ENCODE assay signal across 24 cellular contexts in genomic region chr2:28348921-28349320, GRCh38. TPM values are rescaled to one million over a fixed set of nuclear protein-coding genes. Genes with fewer than 3 reads are reported as not detected.
DNase-seq lines count a peak whose midpoint lies in the region; ATAC-seq and TF ChIP-seq lines count a peak whose summit lies in the region.
"Had no signal": no experiment of that assay in that cellular context is flagged by ENCODE, and none has a peak within 500 bp of the region (broad histone marks: within the 10 kb centered on the region; RNA-seq: fewer than 3 reads in every experiment).

No MANE protein-coding gene starts in this region.

- H3K4me1 ChIP-seq in psoas muscle, result peaks cover 36% of the 10 kb centered on the region
- no peaks in the 10 kb centered on the region for H3K4me1 ChIP-seq in aorta (ENCODE audit: control insufficient read depth in 1 of 2, insufficient read depth in 2 of 2, low read length in 2 of 2)
- H3K4me1 ChIP-seq: uterus had no signal

- H3K9me3 Mint-ChIP-seq in T-helper 1 cell treated with Interleukin-12 subunit alpha and Interleukin-12 subunit beta and Interleukin-4 antibody, amounts not matched to agents 30 μg/mL and 1 μg/mL, for 36 hours, result no peaks in the 10 kb centered on the region
- H3K9me3 Mint-ChIP-seq in activated CD4-positive, alpha-beta memory T cell treated with anti-CD3 and anti-CD28 coated beads, Interleukin-2, amount 10 ng/mL, durations not matched to agents 7 days and 5 days, result no peaks in the 10 kb centered on the region
- no peaks in the 10 kb centered on the region for H3K9me3 Mint-ChIP-seq in endothelial cell (ENCODE audit: unreplicated experiment)
- H3K9me3 Mint-ChIP-seq: brain had no signal

- peak overlapping the region; percentile 31 for H3K27ac Mint-ChIP-seq in T-helper 1 cell treated with Interleukin-12 subunit alpha and Interleukin-12 subunit beta and Interleukin-4 antibody, amounts not matched to agents 30 μg/mL and 1 μg/mL, for 36 hours
- peak overlapping the region; percentile 86 for H3K27ac Mint-ChIP-seq in activated CD4-positive, alpha-beta memory T cell treated with anti-CD3 and anti-CD28 coated beads, Interleukin-2, amount 10 ng/mL, durations not matched to agents 7 days and 5 days
- H3K27ac Mint-ChIP-seq in endothelial cell (ENCODE audit: unreplicated experiment), result peak overlapping the region; percentile 61

- H3K27me3 ChIP-seq in psoas muscle (ENCODE audit: insufficient read depth in 3 of 3, low read length in 2 of 3), result no peaks in the 10 kb centered on the region
- no peaks in the 10 kb centered on the region for H3K27me3 ChIP-seq in aorta (ENCODE audit: control insufficient read depth in 1 of 2, insufficient read depth in 2 of 2, low read length in 1 of 2)
- H3K27me3 ChIP-seq: sigmoid colon, SJSA1, uterus had no signal

- H3K4me3 ChIP-seq in psoas muscle (no peak overlapping the region), aorta (ENCODE audit: low read length in 2 of 2) (no peak overlapping the region)
- H3K4me3 ChIP-seq: K562, mucosa of descending colon, sigmoid colon, SJSA1, uterus had no signal

- no peaks in the 10 kb centered on the region for H3K36me3 ChIP-seq in psoas muscle (ENCODE audit: insufficient read depth in 1 of 2, low read depth in 1 of 2)
- no peaks in the 10 kb centered on the region for H3K36me3 ChIP-seq in aorta (ENCODE audit: control insufficient read depth in 1 of 2, insufficient read depth in 2 of 2, low read length in 1 of 2)
- H3K36me3 ChIP-seq: sigmoid colon, SJSA1, uterus had no signal

- intact Hi-C loops in psoas muscle (cut with DNase I) (no loop called here), aorta (cut with DNase I) (no loop called here)

- TF ChIP-seq CTCF in endothelial cell (IDR thresholded peaks at IDR 0.05; ENCODE audit: unreplicated experiment), result no peak
- TF ChIP-seq CTCF in psoas muscle (IDR thresholded peaks at IDR 0.05), result no peak

- DNase-seq in T-helper 1 cell (no peak), endothelial cell (ENCODE audit: low spot score) (no peak), psoas muscle (peak; percentile 3 to 6), NCI-H510A treated with DMSO at 0.1 percent for 48 hours (lab: John Stamatoyannopoulos, UW) (no peak), aorta (no peak)
- DNase-seq in activated CD4-positive, alpha-beta memory T cell treated with anti-CD3 and anti-CD28 coated beads, Interleukin-2, amount 10 ng/mL, durations not matched to agents 7 days and 5 days, result no peak
- DNase-seq: activated effector memory CD4-positive, alpha-beta T cell treated with Interleukin-2 at 50 U/mL for 16 hours; erythroblast; head of caudate nucleus; NCI-H1105; NCI-H2081 treated with DMSO at 0.1 percent for 48 hours; NCI-H82; stimulated activated naive CD4-positive, alpha-beta T cell treated with Interleukin-2 at 50 U/mL for 16 hours; uterus had no signal

- H3K9me3 ChIP-seq in psoas muscle (no peaks in the 10 kb centered on the region), aorta (ENCODE audit: control insufficient read depth, low read length) (no peaks in the 10 kb centered on the region)
- H3K9me3 ChIP-seq: mucosa of descending colon, sigmoid colon, SJSA1, uterus had no signal

- H3K4me1 Mint-ChIP-seq in T-helper 1 cell treated with Interleukin-12 subunit alpha and Interleukin-12 subunit beta and Interleukin-4 antibody, amounts not matched to agents 30 μg/mL and 1 μg/mL, for 36 hours (ENCODE audit: low read depth), result peaks cover 22% of the 10 kb centered on the region
- H3K4me1 Mint-ChIP-seq in activated CD4-positive, alpha-beta memory T cell treated with anti-CD3 and anti-CD28 coated beads, Interleukin-2, amount 10 ng/mL, durations not matched to agents 7 days and 5 days, result peaks cover 48% of the 10 kb centered on the region
- peaks cover 15% of the 10 kb centered on the region for H3K4me1 Mint-ChIP-seq in endothelial cell (ENCODE audit: unreplicated experiment)

- POLR2A ChIA-PET in activated CD4-positive, alpha-beta memory T cell treated with anti-CD3 and anti-CD28 coated beads, Interleukin-2, amount 10 ng/mL, durations not matched to agents 7 days and 5 days (lab: Charles Lee), result interaction anchor here (1.6 to 6.0 kb wide), 5 partner anchors 8 to 42 kb away, joined by 9 to 76 read pairs (median 35); partner anchors contain the start of gene FOSL2

- no peaks in the 10 kb centered on the region for H3K27me3 Mint-ChIP-seq in T-helper 1 cell treated with Interleukin-12 subunit alpha and Interleukin-12 subunit beta and Interleukin-4 antibody, amounts not matched to agents 30 μg/mL and 1 μg/mL, for 36 hours (ENCODE audit: low read depth)
- H3K27me3 Mint-ChIP-seq in activated CD4-positive, alpha-beta memory T cell treated with anti-CD3 and anti-CD28 coated beads, Interleukin-2, amount 10 ng/mL, durations not matched to agents 7 days and 5 days, result no peaks in the 10 kb centered on the region
- no peaks in the 10 kb centered on the region for H3K27me3 Mint-ChIP-seq in endothelial cell (ENCODE audit: unreplicated experiment)

- CTCF ChIA-PET in activated CD4-positive, alpha-beta memory T cell treated with anti-CD3 and anti-CD28 coated beads, Interleukin-2, amount 10 ng/mL, durations not matched to agents 7 days and 5 days (lab: Charles Lee), result interaction anchor here (1.0 to 1.4 kb wide), 2 partner anchors 9 to 18 kb away, joined by 3 to 4 read pairs; no protein-coding TSS in a partner anchor

- H3K4me3 Mint-ChIP-seq in T-helper 1 cell treated with Interleukin-12 subunit alpha and Interleukin-12 subunit beta and Interleukin-4 antibody, amounts not matched to agents 30 μg/mL and 1 μg/mL, for 36 hours, result no peak overlapping the region
- H3K4me3 Mint-ChIP-seq in activated CD4-positive, alpha-beta memory T cell treated with anti-CD3 and anti-CD28 coated beads, Interleukin-2, amount 10 ng/mL, durations not matched to agents 7 days and 5 days, result peak overlapping the region; percentile 65
- no peak overlapping the region for H3K4me3 Mint-ChIP-seq in endothelial cell (ENCODE audit: unreplicated experiment)
- H3K4me3 Mint-ChIP-seq: brain had no signal

- H3K27ac ChIP-seq in psoas muscle (no peak overlapping the region), aorta (ENCODE audit: low read depth in 1 of 2, low read length in 2 of 2) (no peak overlapping the region)
- H3K27ac ChIP-seq: 22Rv1, C4-2B, sigmoid colon, SJSA1, uterus had no signal

- H3K36me3 Mint-ChIP-seq in T-helper 1 cell treated with Interleukin-12 subunit alpha and Interleukin-12 subunit beta and Interleukin-4 antibody, amounts not matched to agents 30 μg/mL and 1 μg/mL, for 36 hours (ENCODE audit: low read depth), result no peaks in the 10 kb centered on the region
- no peaks in the 10 kb centered on the region for H3K36me3 Mint-ChIP-seq in activated CD4-positive, alpha-beta memory T cell treated with anti-CD3 and anti-CD28 coated beads, Interleukin-2, amount 10 ng/mL, durations not matched to agents 7 days and 5 days (ENCODE audit: low read depth)
- peaks cover 6% of the 10 kb centered on the region for H3K36me3 Mint-ChIP-seq in endothelial cell (ENCODE audit: low read depth, unreplicated experiment)
- H3K36me3 Mint-ChIP-seq: brain had no signal

- ATAC-seq in psoas muscle, result no peak
- ATAC-seq in GM19035 (IDR thresholded peaks at IDR 0.05; ENCODE audit: unreplicated experiment), result no peak
- ATAC-seq in aorta (ENCODE audit: low FRiP score), result no peak
- ATAC-seq: HCT116, K562 had no signal

- 87 to 93% (median 89%) methylated on average over 11 of the region's 11 CpGs for WGBS in psoas muscle, 3 donors
- WGBS in aorta, 2 donors, result 97 to 98% methylated on average over 11 of the region's 11 CpGs

RNA-seq across cellular contexts. Expression of gene FOSL2, which starts 43.7 kb away (rescaled TPM):
- 100 to 1,000 TPM in 1 of 2 experiments, 10 to 100 TPM in 1; 96.4 to 100 TPM for total RNA-seq in activated CD4-positive, alpha-beta memory T cell treated with anti-CD3 and anti-CD28 coated beads, Interleukin-2, amount 10 ng/mL, durations not matched to agents 7 days and 5 days
- total RNA-seq in endothelial cell (ENCODE audit: unreplicated experiment) (24.4 TPM), psoas muscle (100 to 1,000 TPM in 3 of 4 donors, 10 to 100 TPM in 1; 52.2 to 278 (median 192) TPM), aorta (100 to 1,000 TPM; 184 to 260 TPM)
- polyA plus RNA-seq in psoas muscle (10 to 100 TPM; 20.1 to 74.7 (median 72.1) TPM), aorta (10 to 100 TPM; 20.0 to 33.2 TPM)

Comparison
In these comparisons a context has a peak if more than half of its experiments do, and no peak if none do; other contexts are left out.
1. H3K27ac Mint-ChIP-seq: peak in every context shown above with its lines; median percentile 86 in activated CD4-positive, alpha-beta memory T cell treated with anti-CD3 and anti-CD28 coated beads, Interleukin-2, amount 10 ng/mL, durations not matched to agents 7 days and 5 days; 61 in endothelial cell; 31 in T-helper 1 cell treated with Interleukin-12 subunit alpha and Interleukin-12 subunit beta and Interleukin-4 antibody, amounts not matched to agents 30 μg/mL and 1 μg/mL, for 36 hours.
2. DNase-seq: peak in psoas muscle (2 of 2); none in T-helper 1 cell (0 of 5), activated CD4-positive, alpha-beta memory T cell treated with anti-CD3 and anti-CD28 coated beads, Interleukin-2, amount 10 ng/mL, durations not matched to agents 7 days and 5 days (single experiment), endothelial cell (single experiment), NCI-H510A treated with DMSO at 0.1 percent for 48 hours (single experiment) and aorta (0 of 2).